8 cellular contexts compared by ENCODE assay signal in genomic region chr4:3955361-3956164, GRCh38.
DNase-seq lines count a peak whose midpoint lies in the region; ATAC-seq, FAIRE-seq and TF ChIP-seq lines count a peak whose summit lies in the region.
"Not testable (repeated sequence)": the region's sequence is repeated elsewhere in the genome, so short reads cannot be mapped to it uniquely, and the experiment has no call there.

No MANE protein-coding gene starts in this region.

- not testable (repeated sequence) for H4K20me1 ChIP-seq in smooth muscle cell (ENCODE audit: low read depth)

- under 1% methylated on average over 19 of the region's 56 CpGs for WGBS in smooth muscle cell (ENCODE audit: low lambda C conversion rate)

- not testable (repeated sequence) for H3K27me3 ChIP-seq in ACC112 (ENCODE audit: insufficient read depth, low read length); bronchial epithelial cell (ENCODE audit: control insufficient read depth, insufficient read depth, low read length); smooth muscle cell (ENCODE audit: low read depth)

- not testable (repeated sequence) for H3K9me3 ChIP-seq in smooth muscle cell (replicated peaks; ENCODE audit: low read depth)

- not testable (repeated sequence) for TF ChIP-seq CTCF in WI38 (IDR thresholded peaks at IDR 0.05; ENCODE audit: low read depth, low read length); bronchial epithelial cell (IDR thresholded peaks at IDR 0.05; ENCODE audit: insufficient read depth, low read length, severe bottlenecking); smooth muscle cell (IDR thresholded peaks at IDR 0.05; ENCODE audit: borderline replicate concordance, insufficient read depth, poor library complexity, severe bottlenecking)

- ATAC-seq in GM18870 (IDR thresholded peaks at IDR 0.05; ENCODE audit: unreplicated experiment) = peak; percentile 95
- peak; percentile 100 for ATAC-seq in HG03135 (IDR thresholded peaks at IDR 0.05; ENCODE audit: unreplicated experiment)

- H3K9ac ChIP-seq in smooth muscle cell (ENCODE audit: low read depth) = peak overlapping the region; percentile 88

- FAIRE-seq in bronchial epithelial cell (lab: Jason Lieb, UNC) = not testable (repeated sequence)

- not testable (repeated sequence) for H3F3A ChIP-seq in smooth muscle cell (ENCODE audit: low read depth)

- H3K27ac ChIP-seq in ACC112 (ENCODE audit: low read depth, low read length) (peak overlapping the region; percentile 95), smooth muscle cell (ENCODE audit: low read depth) (peak overlapping the region; percentile 92)

- H3K79me2 ChIP-seq in ACC112 (ENCODE audit: control insufficient read depth, insufficient read depth, low read length, unreplicated experiment); smooth muscle cell (ENCODE audit: low read depth): not testable (repeated sequence)

- H3K4me3 ChIP-seq in ACC112 (ENCODE audit: low read depth, low read length) = peak overlapping the region; percentile 96
- H3K4me3 ChIP-seq in WI38 (ENCODE audit: low read depth, low read length) = peak overlapping the region; percentile 72
- peak overlapping the region; percentile 71 for H3K4me3 ChIP-seq in bronchial epithelial cell (ENCODE audit: low read depth, low read length)
- H3K4me3 ChIP-seq in smooth muscle cell = peak overlapping the region; percentile 60

- DNase-seq in NCI-H2196 (lab: John Stamatoyannopoulos, UW; ENCODE audit: unreplicated experiment) = peak; percentile 99
- DNase-seq in bronchial epithelial cell (ENCODE audit: low read depth) = peak; percentile 95
- peak; percentile 77 for DNase-seq in iPS-NIHi11 (ENCODE audit: low spot score)
- DNase-seq in smooth muscle cell (lab: John Stamatoyannopoulos, UW; ENCODE audit: unreplicated experiment) = peak; percentile 99

- peak overlapping the region; percentile 91 for H2AFZ ChIP-seq in ACC112 (ENCODE audit: low read length, unreplicated experiment)
- H2AFZ ChIP-seq in smooth muscle cell (ENCODE audit: low read depth) = peak overlapping the region; percentile 56

- H3K4me2 ChIP-seq in smooth muscle cell = peak overlapping the region; percentile 88

- H3K4me1 ChIP-seq in ACC112 (ENCODE audit: control insufficient read depth, insufficient read depth, low read length, unreplicated experiment); smooth muscle cell (ENCODE audit: low read depth): not testable (repeated sequence)

- H3K36me3 ChIP-seq in ACC112 (ENCODE audit: insufficient read depth, low read length); bronchial epithelial cell (ENCODE audit: control insufficient read depth, insufficient read depth, low read length); smooth muscle cell (ENCODE audit: low read depth): not testable (repeated sequence)

Comparison
In these comparisons a context has a peak if more than half of its experiments do, and no peak if none do; other contexts are left out.
1. Peak in every context shown above with its lines: DNase-seq, ATAC-seq, H3K4me3 ChIP-seq and H3K27ac ChIP-seq.